Comparison of ENCODE assay signal across 20 cellular contexts in genomic region chr10:61438141-61438984, GRCh38. TPM values are rescaled to one million over a fixed set of nuclear protein-coding genes. Genes with fewer than 3 reads are reported as not detected.
A peak's percentile ranks its signal among the peaks of the same experiment; 100 is the strongest.
DNase-seq lines count a peak whose midpoint lies in the region; ATAC-seq and TF ChIP-seq lines count a peak whose summit lies in the region.
"Had no signal": no experiment of that assay in that cellular context is flagged by ENCODE, and none has a peak within 500 bp of the region (broad histone marks: within the 10 kb centered on the region; RNA-seq: fewer than 3 reads in every experiment).

No MANE protein-coding gene starts in this region.

- H3K27ac ChIP-seq in GM23248 (no peak overlapping the region), RWPE2 (ENCODE audit: poor library complexity, severe bottlenecking) (no peak overlapping the region), fibroblast of lung (ENCODE audit: insufficient read depth, low read length) (no peak overlapping the region)

- H3K4me2 ChIP-seq in GM23248 (ENCODE audit: unreplicated experiment): no peak overlapping the region
- H3K4me2 ChIP-seq in fibroblast of lung (ENCODE audit: extremely low read depth, insufficient read depth, low read length): no peak overlapping the region
- H3K4me2 ChIP-seq: GM23338 had no signal

- H3F3A ChIP-seq in GM23248 (ENCODE audit: insufficient read depth): no peaks in the 10 kb centered on the region

- H4K20me1 ChIP-seq in GM23248 (ENCODE audit: insufficient read depth) (no peaks in the 10 kb centered on the region), fibroblast of lung (ENCODE audit: control insufficient read depth, extremely low read depth, insufficient read depth, low read length) (no peaks in the 10 kb centered on the region)

- H3K9me3 ChIP-seq in GM23248 (ENCODE audit: low read depth) (no peaks in the 10 kb centered on the region), RWPE2 (ENCODE audit: severe bottlenecking) (no peaks in the 10 kb centered on the region), fibroblast of lung (ENCODE audit: control insufficient read depth, insufficient read depth, low read depth, low read length) (no peaks in the 10 kb centered on the region)

- H3K4me1 ChIP-seq in GM23248 (ENCODE audit: insufficient read depth) (no peaks in the 10 kb centered on the region), RWPE2 (ENCODE audit: insufficient read depth, poor library complexity, severe bottlenecking) (peaks cover 8% of the 10 kb centered on the region), fibroblast of lung (ENCODE audit: control insufficient read depth, extremely low read depth, insufficient read depth, low read length) (no peaks in the 10 kb centered on the region)

- H2AFZ ChIP-seq in GM23248: no peak overlapping the region
- no peak overlapping the region for H2AFZ ChIP-seq in fibroblast of lung (ENCODE audit: low read length)
- H2AFZ ChIP-seq: GM23338 had no signal

- H3K36me3 Mint-ChIP-seq in glutamatergic neuron (ENCODE audit: unreplicated experiment): no peaks in the 10 kb centered on the region
- H3K36me3 Mint-ChIP-seq: immature natural killer cell had no signal

- H3K36me3 ChIP-seq in GM23248 (ENCODE audit: low read depth) (no peaks in the 10 kb centered on the region), RWPE2 (ENCODE audit: low read depth) (no peaks in the 10 kb centered on the region), fibroblast of lung (ENCODE audit: control insufficient read depth, insufficient read depth, low read length) (no peaks in the 10 kb centered on the region)

- in situ Hi-C loops in GM23248 (cut with MboI): no loop called here

- H3K27me3 Mint-ChIP-seq in glutamatergic neuron (ENCODE audit: unreplicated experiment): no peaks in the 10 kb centered on the region
- H3K27me3 Mint-ChIP-seq: activated T-helper 17 cell treated with anti-CD3 and anti-CD28 coated beads, Interleukin-2, amount 50 U/mL, for 72 hours had no signal

- no peaks in the 10 kb centered on the region for H3K9me2 ChIP-seq in GM23248 (ENCODE audit: insufficient read depth)

- H3K4me3 ChIP-seq in GM23248 (no peak overlapping the region), RWPE2 (ENCODE audit: severe bottlenecking) (no peak overlapping the region), fibroblast of lung (replicated peaks in 1 of 4; ENCODE audit: control extremely low read depth in 1 of 4, insufficient read depth in 1 of 4, low read depth in 3 of 4, low read length in 4 of 4) (no peak overlapping the region)
- H3K4me3 ChIP-seq: GM23338 had no signal

- no peak overlapping the region for H3K4me3 Mint-ChIP-seq in glutamatergic neuron (ENCODE audit: unreplicated experiment)
- H3K4me3 Mint-ChIP-seq: activated T-helper 17 cell treated with anti-CD3 and anti-CD28 coated beads, Interleukin-2, amount 50 U/mL, for 72 hours; GM23338; immature natural killer cell had no signal

- TF ChIP-seq CTCF in RWPE2 (IDR thresholded peaks at IDR 0.05; ENCODE audit: poor library complexity, severe bottlenecking): no peak
- TF ChIP-seq CTCF in fibroblast of lung (conservative IDR thresholded peaks at IDR 0.05 in 1 of 2, IDR thresholded peaks at IDR 0.05 in 1 of 2; ENCODE audit: low read depth in 1 of 2, low read length in 2 of 2): no peak
- no peak for TF ChIP-seq CTCF in glutamatergic neuron (IDR thresholded peaks at IDR 0.05; ENCODE audit: partially characterized antibody, unreplicated experiment)

- H3K27ac Mint-ChIP-seq in glutamatergic neuron (ENCODE audit: unreplicated experiment): no peak overlapping the region
- H3K27ac Mint-ChIP-seq: activated T-helper 17 cell treated with anti-CD3 and anti-CD28 coated beads, Interleukin-2, amount 50 U/mL, for 72 hours; GM23338; immature natural killer cell had no signal

- peak; percentile 29 for DNase-seq in A172 (ENCODE audit: low spot score)
- DNase-seq in GM23248: peak; percentile 6
- no peak for DNase-seq in RWPE2 (ENCODE audit: low spot score)
- DNase-seq in fibroblast of lung (ENCODE audit: low read depth in 2 of 2): peak; percentile 52 to 65
- no peak for DNase-seq in NCI-H1048 (lab: John Stamatoyannopoulos, UW)
- no peak for DNase-seq in glutamatergic neuron
- no peak for DNase-seq in amygdala (lab: John Stamatoyannopoulos, UW)
- DNase-seq: activated CD4-positive, alpha-beta T cell treated with anti-CD3 and anti-CD28 coated beads, Interleukin-2, amount 50 U/mL, for 48 hours; AML-193; DMS 273 treated with DMSO at 0.1 percent for 48 hours; foreskin melanocyte; immature natural killer cell; midbrain; NCI-H1694 treated with DMSO at 0.1 percent for 48 hours; NCI-H510A; occipital lobe; T1000 had no signal

- ATAC-seq in RWPE2 (ENCODE audit: low read depth) (peak; percentile 48; the same call in 1 of the 3 replicates), GM21528 (IDR thresholded peaks at IDR 0.05; ENCODE audit: low FRiP score, unreplicated experiment) (no peak)
- ATAC-seq: activated T-helper 17 cell treated with anti-CD3 and anti-CD28 coated beads, Interleukin-2, amount 50 U/mL, for 72 hours; GM23338 had no signal

- no peaks in the 10 kb centered on the region for H3K79me2 ChIP-seq in GM23248 (ENCODE audit: insufficient read depth)
- H3K79me2 ChIP-seq in fibroblast of lung (ENCODE audit: control insufficient read depth, insufficient read depth, low read length): no peaks in the 10 kb centered on the region

- H3K9ac ChIP-seq in GM23248 (no peak overlapping the region), fibroblast of lung (ENCODE audit: insufficient read depth, low read length) (no peak overlapping the region)

- H3K4me1 Mint-ChIP-seq in glutamatergic neuron (ENCODE audit: low read depth, unreplicated experiment): no peaks in the 10 kb centered on the region
- H3K4me1 Mint-ChIP-seq: activated T-helper 17 cell treated with anti-CD3 and anti-CD28 coated beads, Interleukin-2, amount 50 U/mL, for 72 hours had no signal

- 29 to 38% methylated on average over 2 of the region's 2 CpGs for WGBS in GM23248 (ENCODE audit: low coverage in 1 of 2, low lambda C conversion rate in 2 of 2, missing lambda C conversion rate in 2 of 2), 2 experiments

- no peaks in the 10 kb centered on the region for H3K27me3 ChIP-seq in GM23248 (replicated peaks; ENCODE audit: insufficient read depth)
- H3K27me3 ChIP-seq in RWPE2 (ENCODE audit: insufficient read depth, poor library complexity, severe bottlenecking): no peaks in the 10 kb centered on the region
- no peaks in the 10 kb centered on the region for H3K27me3 ChIP-seq in fibroblast of lung (ENCODE audit: control insufficient read depth, insufficient read depth, low read length)

- H3K9me3 Mint-ChIP-seq in glutamatergic neuron (ENCODE audit: unreplicated experiment): no peaks in the 10 kb centered on the region
- H3K9me3 Mint-ChIP-seq: activated T-helper 17 cell treated with anti-CD3 and anti-CD28 coated beads, Interleukin-2, amount 50 U/mL, for 72 hours; GM23338; immature natural killer cell had no signal

RNA-seq across cellular contexts. Expression of gene TMEM26, which starts 14.8 kb away (rescaled TPM):
- not detected in 2 replicates for total RNA-seq in A172 (2014; rRNA removed; shearing (Covaris generic))
- total RNA-seq in GM23248 (2014; rRNA removed; shearing (Covaris generic)): not detected in 2 replicates
- 0.04 TPM in 2 replicates for polyA plus RNA-seq in GM23248 (2016; fragmentation: Nextera tagmentation; extraction: Ambion mirVana)
- total RNA-seq in fibroblast of lung: 1.5 and 2.3 TPM in 2 replicates
- 0.28 and 1.4 TPM in 2 replicates for polyA plus RNA-seq in fibroblast of lung
- polyA plus RNA-seq in fibroblast of lung (2012): 0.24 and 1.7 TPM in 2 replicates
- polyA minus RNA-seq in fibroblast of lung (ENCODE audit: low replicate concordance): 0.04 and 0.51 TPM in 2 replicates
- not detected for total RNA-seq in glutamatergic neuron (ENCODE audit: unreplicated experiment)
- total RNA-seq: activated T-helper 17 cell treated with anti-CD3 and anti-CD28 coated beads, Interleukin-2, amount 50 U/mL, for 72 hours had no signal
- polyA plus RNA-seq: immature natural killer cell had no signal

Comparison
In these comparisons a context has a peak if more than half of its experiments do, and no peak if none do; other contexts are left out.
1. DNase-seq: peak in A172 (single experiment), GM23248 (single experiment) and fibroblast of lung (2 of 2); none in RWPE2 (single experiment), NCI-H1048 (single experiment), glutamatergic neuron (single experiment) and amygdala (0 of 56).